14 cellular contexts compared by ENCODE assay signal in genomic region chr19:13401388-13401787, GRCh38.
DNase-seq lines count a peak whose midpoint lies in the region; ATAC-seq and TF ChIP-seq lines count a peak whose summit lies in the region.
"Had no signal": no experiment of that assay in that cellular context is flagged by ENCODE, and none has a peak within 500 bp of the region (broad histone marks: within the 10 kb centered on the region; RNA-seq: fewer than 3 reads in every experiment).

No MANE protein-coding gene starts in this region.

- peaks cover 21 to 54% of the 10 kb centered on the region in 2 experiments for H3K4me1 ChIP-seq in HCT116 (ENCODE audit: control insufficient read depth in 1 of 2, insufficient read depth in 2 of 2, low read length in 2 of 2)
- H3K4me1 ChIP-seq in RWPE2 (ENCODE audit: insufficient read depth, poor library complexity, severe bottlenecking) = peaks cover 26% of the 10 kb centered on the region
- H3K4me1 ChIP-seq: parathyroid adenoma had no signal

- peaks cover 0 to 4% of the 10 kb centered on the region in 2 experiments; a peak in 1 of 4 replicates for H3K9me3 ChIP-seq in HCT116 (ENCODE audit: control insufficient read depth in 1 of 2, insufficient read depth in 1 of 2, low read depth in 1 of 2, low read length in 2 of 2)
- no peaks in the 10 kb centered on the region for H3K9me3 ChIP-seq in RWPE2 (ENCODE audit: severe bottlenecking)
- H3K9me3 ChIP-seq: SJSA1 had no signal

- H4K20me1 ChIP-seq in HCT116 (ENCODE audit: insufficient read depth) = no peaks in the 10 kb centered on the region

- H3K27me3 Mint-ChIP-seq in nephron progenitor cell (ENCODE audit: low read depth, poor library complexity) = peaks cover 7% of the 10 kb centered on the region

- H3K36me3 ChIP-seq in HCT116 (ENCODE audit: control insufficient read depth in 1 of 2, insufficient read depth in 2 of 2, low read length in 2 of 2) (no peaks in the 10 kb centered on the region), RWPE2 (ENCODE audit: low read depth) (no peaks in the 10 kb centered on the region)
- H3K36me3 ChIP-seq: SJSA1 had no signal

- RAD21 ChIA-PET in HCT116 (lab: Charles Lee; ENCODE audit: low non-redundant PET in 1 of 2, low total read pairs in 2 of 2, uncharacterized antibody in 2 of 2, unreplicated experiment in 2 of 2) = no interaction called here

- no peaks in the 10 kb centered on the region for H3K36me3 Mint-ChIP-seq in nephron progenitor cell (ENCODE audit: low read depth)

- H3K27ac ChIP-seq in HCT116 (ENCODE audit: low read depth, low read length) (no peak overlapping the region), RWPE2 (ENCODE audit: poor library complexity, severe bottlenecking) (peak overlapping the region; percentile 94)
- H3K27ac ChIP-seq: parathyroid adenoma, SJSA1 had no signal

- H2AFZ ChIP-seq in HCT116 (ENCODE audit: low read depth, low read length, poor library complexity, severe bottlenecking) = peak overlapping the region; percentile 84
- H2AFZ ChIP-seq: parathyroid adenoma had no signal

- no peak for TF ChIP-seq RAD21 in HCT116 (IDR thresholded peaks at IDR 0.05; ENCODE audit: low read depth)

- peaks cover 8% of the 10 kb centered on the region for H3K9me3 Mint-ChIP-seq in nephron progenitor cell

- peak; percentile 63 for ATAC-seq in HCT116
- no peak; the same call in 2 of the 3 replicates for ATAC-seq in RWPE2 (ENCODE audit: low read depth)
- no peak for ATAC-seq in GM18868 (IDR thresholded peaks at IDR 0.05; ENCODE audit: unreplicated experiment)
- ATAC-seq: left colon had no signal

- intact Hi-C loops in HCT116 (cut with micrococcal nuclease) = no loop called here

- H3K9ac ChIP-seq in HCT116 (ENCODE audit: low read length) = no peak overlapping the region
- H3K9ac ChIP-seq: parathyroid adenoma had no signal

- H3K4me3 ChIP-seq in HCT116 (replicated peaks in 1 of 2; ENCODE audit: low read depth in 1 of 2, low read length in 2 of 2) (no peak overlapping the region), RWPE2 (ENCODE audit: severe bottlenecking) (no peak overlapping the region), fibroblast of mammary gland (ENCODE audit: control insufficient read depth, low read depth, low read length) (no peak overlapping the region)
- H3K4me3 ChIP-seq: dorsolateral prefrontal cortex, SJSA1 had no signal

- POLR2A ChIA-PET in HCT116 (lab: Charles Lee) (no interaction called here), GM10248 (lab: Yijun Ruan, JAX) (no interaction called here)

- H3K27ac Mint-ChIP-seq in nephron progenitor cell = no peak overlapping the region
- H3K27ac Mint-ChIP-seq: IgD-negative memory B cell had no signal

- H3K27me3 ChIP-seq in HCT116 (ENCODE audit: insufficient read depth, low read length) (no peaks in the 10 kb centered on the region), RWPE2 (ENCODE audit: insufficient read depth, poor library complexity, severe bottlenecking) (no peaks in the 10 kb centered on the region)
- H3K27me3 ChIP-seq: dorsolateral prefrontal cortex, SJSA1 had no signal

- H3K4me2 ChIP-seq in HCT116 (ENCODE audit: low read length) = no peak overlapping the region

- H3K9me2 ChIP-seq in HCT116 (ENCODE audit: insufficient read depth) = no peaks in the 10 kb centered on the region

- peak; percentile 80 for DNase-seq in COLO829 (ENCODE audit: low spot score)
- DNase-seq in HCT116 (ENCODE audit: low read depth, low spot score) = peak; percentile 48
- DNase-seq in RWPE2 (ENCODE audit: low spot score) = no peak
- peak; percentile 79 for DNase-seq in fibroblast of mammary gland (ENCODE audit: low read depth)
- no peak for DNase-seq in GM19240 (ENCODE audit: insufficient read length, low spot score)
- DNase-seq in nephron progenitor cell = no peak
- no peak for DNase-seq in GM10248 (ENCODE audit: extremely low spot score)
- DNase-seq: DMS79, dorsolateral prefrontal cortex, left colon had no signal

- no peak for TF ChIP-seq CTCF in HCT116 (IDR thresholded peaks at IDR 0.05 in 2 of 3, conservative IDR thresholded peaks at IDR 0.05 in 1 of 3; ENCODE audit: borderline replicate concordance in 1 of 3, insufficient read depth in 1 of 3, low read depth in 2 of 3, low read length in 2 of 3)
- TF ChIP-seq CTCF in RWPE2 (IDR thresholded peaks at IDR 0.05; ENCODE audit: poor library complexity, severe bottlenecking) = no peak
- no peak for TF ChIP-seq CTCF in fibroblast of mammary gland (conservative IDR thresholded peaks at IDR 0.05; ENCODE audit: control insufficient read depth, insufficient read depth, low read depth, low read length)
- TF ChIP-seq CTCF in nephron progenitor cell (IDR thresholded peaks at IDR 0.05) = no peak
- no peak for TF ChIP-seq CTCF in GM10248 (IDR thresholded peaks at IDR 0.05; ENCODE audit: control extremely low read depth, extremely low read depth, low read depth, missing control alignments)

- H3K4me3 Mint-ChIP-seq in nephron progenitor cell = no peak overlapping the region
- H3K4me3 Mint-ChIP-seq: IgD-negative memory B cell had no signal

- no peaks in the 10 kb centered on the region for H3K79me2 ChIP-seq in HCT116 (ENCODE audit: insufficient read depth, low read length)
- H3K79me2 ChIP-seq: parathyroid adenoma had no signal

- no TSS peak for BruUV-seq in HCT116 (replicated peaks; lab: Mats Ljungman, UMichigan)

- peaks cover 4% of the 10 kb centered on the region for H3K4me1 Mint-ChIP-seq in nephron progenitor cell
- H3K4me1 Mint-ChIP-seq: IgD-negative memory B cell had no signal

- no peak for TF ChIP-seq POLR2A in HCT116 (IDR thresholded peaks at IDR 0.05; ENCODE audit: borderline replicate concordance, extremely low read depth, insufficient read depth, insufficient read length)

- CTCF ChIA-PET in HCT116 (lab: Charles Lee) = no interaction called here
- CTCF ChIA-PET in GM10248 (lab: Yijun Ruan, JAX) = no interaction called here

TF ChIP-seq in HCT116, 20 proteins besides CTCF, POLR2A, EP300 and RAD21:
- peak; percentile 29 for TF ChIP-seq YY1 (IDR thresholded peaks at IDR 0.05; ENCODE audit: extremely low read depth, insufficient replicate concordance, low read depth, low read length)
- TF ChIP-seq, protein P1, sequence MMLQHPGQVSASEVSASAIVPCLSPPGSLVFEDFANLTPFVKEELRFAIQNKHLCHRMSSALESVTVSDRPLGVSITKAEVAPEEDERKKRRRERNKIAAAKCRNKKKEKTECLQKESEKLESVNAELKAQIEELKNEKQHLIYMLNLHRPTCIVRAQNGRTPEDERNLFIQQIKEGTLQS (IDR thresholded peaks at IDR 0.05) = no peak

Comparison
In these comparisons a context has a peak if more than half of its experiments do, and no peak if none do; other contexts are left out.
1. DNase-seq: peak in COLO829 (single experiment), HCT116 (single experiment) and fibroblast of mammary gland (single experiment); none in RWPE2 (single experiment), GM19240 (single experiment), nephron progenitor cell (single experiment) and GM10248 (single experiment).